ENCODE assay signal across 31 cellular contexts in genomic region chr4:30842142-30842541, GRCh38.
"Had no signal": no experiment of that assay in that cellular context is flagged by ENCODE, and none has a peak within 500 bp of the region (broad histone marks: within the 10 kb centered on the region; RNA-seq: fewer than 3 reads in every experiment).

No MANE protein-coding gene starts in this region.

- H3K36me3 Mint-ChIP-seq: naive thymus-derived CD8-positive, alpha-beta T cell; stimulated activated memory B cell treated with anti-CD40 and anti-IgM and Interleukin-4, amounts not matched to agents 10 μg/mL and 1 μg/mL and 100 μg/mL, for 72 hours had no signal

- H3K9me3 ChIP-seq: neutrophil, pancreas, prostate gland, spleen, suprapubic skin, testis, tibial artery, transverse colon, upper lobe of right lung, uterus had no signal

- H3K27me3 ChIP-seq: neutrophil, spleen, suprapubic skin, testis, tibial artery, transverse colon, upper lobe of right lung, uterus had no signal

- H3K4me3 ChIP-seq: pancreas, prostate gland, skin epidermis, smooth muscle cell, spleen, suprapubic skin, testis, tibial artery, transverse colon, upper lobe of right lung, uterus had no signal

- ATAC-seq: naive thymus-derived CD8-positive, alpha-beta T cell; natural killer cell treated with Interleukin-12 subunit alpha and Interleukin-12 subunit beta and Interleukin-15 and Interleukin-18, amount 100 ng/mL, for 72 hours; pancreas; right cardiac atrium; sciatic nerve; stimulated activated memory B cell treated with anti-CD40 and anti-IgM and Interleukin-4, amounts not matched to agents 10 μg/mL and 1 μg/mL and 100 μg/mL, for 72 hours; stimulated activated naive CD8-positive, alpha-beta T cell treated with anti-CD3 and anti-CD28 coated beads, Interleukin-15, amount 100 ng/mL, for 72 hours; stimulated activated naive CD8-positive, alpha-beta T cell treated with anti-CD3 and anti-CD28 coated beads, Interleukin-15, Interleukin-2, amounts not matched to agents 100 U/mL and 50 U/mL, for 24 hours; upper lobe of right lung had no signal

- DNase-seq: naive thymus-derived CD8-positive, alpha-beta T cell; nephron progenitor cell; nucleus accumbens; pancreas; retina; right cardiac atrium; spleen; stimulated activated CD4-positive, alpha-beta T cell treated with anti-CD3 and anti-CD28 coated beads, Interleukin-12 subunit alpha, Interleukin-12 subunit beta, amount 100 ng/mL, for 4 hours; stimulated activated CD4-positive, alpha-beta T cell treated with anti-CD3 and anti-CD28 coated beads, Interleukin-1b, Interleukin-23, amount 100 ng/mL, for 48 hours; stimulated activated CD4-positive, alpha-beta T cell treated with anti-CD3 and anti-CD28 coated beads, Interleukin-4, amount 100 ng/mL, for 1 hour; stimulated activated CD4-positive, alpha-beta T cell treated with anti-CD3 and anti-CD28 coated beads, Interleukin-4, amount 100 ng/mL, for 4 hours; stimulated activated CD8-positive, alpha-beta memory T cell treated with anti-CD3 and anti-CD28 coated beads, Interleukin-4, amount 100 ng/mL, for 48 hours; stimulated activated naive CD4-positive, alpha-beta T cell; stimulated activated naive CD8-positive, alpha-beta T cell treated with anti-CD3 and anti-CD28 coated beads, Interleukin-15, amount 100 ng/mL, for 72 hours; stimulated activated naive CD8-positive, alpha-beta T cell treated with anti-CD3 and anti-CD28 coated beads, Interleukin-15, Interleukin-2, amounts not matched to agents 100 U/mL and 50 U/mL, for 24 hours; substantia nigra; testis; tibial artery; transverse colon; upper lobe of right lung; uterus had no signal

- H3K4me3 Mint-ChIP-seq: naive thymus-derived CD8-positive, alpha-beta T cell; natural killer cell treated with Interleukin-12 subunit alpha and Interleukin-12 subunit beta and Interleukin-15 and Interleukin-18, amount 100 ng/mL, for 72 hours; nephron progenitor cell; neural crest cell; stimulated activated memory B cell treated with anti-CD40 and anti-IgM and Interleukin-4, amounts not matched to agents 10 μg/mL and 1 μg/mL and 100 μg/mL, for 72 hours; stimulated activated naive CD8-positive, alpha-beta T cell treated with anti-CD3 and anti-CD28 coated beads, Interleukin-15, amount 100 ng/mL, for 72 hours; type B pancreatic cell had no signal

- H3K4me1 Mint-ChIP-seq: naive thymus-derived CD8-positive, alpha-beta T cell; stimulated activated memory B cell treated with anti-CD40 and anti-IgM and Interleukin-4, amounts not matched to agents 10 μg/mL and 1 μg/mL and 100 μg/mL, for 72 hours; stimulated activated naive CD8-positive, alpha-beta T cell treated with anti-CD3 and anti-CD28 coated beads, Interleukin-15, amount 100 ng/mL, for 72 hours had no signal

- H3K27me3 Mint-ChIP-seq: naive thymus-derived CD8-positive, alpha-beta T cell; natural killer cell treated with Interleukin-12 subunit alpha and Interleukin-12 subunit beta and Interleukin-15 and Interleukin-18, amount 100 ng/mL, for 72 hours; stimulated activated memory B cell treated with anti-CD40 and anti-IgM and Interleukin-4, amounts not matched to agents 10 μg/mL and 1 μg/mL and 100 μg/mL, for 72 hours; stimulated activated naive CD8-positive, alpha-beta T cell treated with anti-CD3 and anti-CD28 coated beads, Interleukin-15, amount 100 ng/mL, for 72 hours; type B pancreatic cell had no signal

- H3K4me2 ChIP-seq: smooth muscle cell had no signal

- FAIRE-seq: pancreas had no signal

- H3K36me3 ChIP-seq: neutrophil, pancreas, prostate gland, spleen, suprapubic skin, tibial artery, transverse colon, upper lobe of right lung, uterus had no signal

- H3K9me3 Mint-ChIP-seq: nephron progenitor cell; neural crest cell; stimulated activated memory B cell treated with anti-CD40 and anti-IgM and Interleukin-4, amounts not matched to agents 10 μg/mL and 1 μg/mL and 100 μg/mL, for 72 hours; type B pancreatic cell had no signal

- H3K27ac ChIP-seq: neutrophil, pancreas, prostate gland, skin epidermis, spleen, suprapubic skin, testis, transverse colon, upper lobe of right lung, uterus had no signal

- H3K27ac Mint-ChIP-seq: naive thymus-derived CD8-positive, alpha-beta T cell; natural killer cell treated with Interleukin-12 subunit alpha and Interleukin-12 subunit beta and Interleukin-15 and Interleukin-18, amount 100 ng/mL, for 72 hours; nephron progenitor cell; stimulated activated memory B cell treated with anti-CD40 and anti-IgM and Interleukin-4, amounts not matched to agents 10 μg/mL and 1 μg/mL and 100 μg/mL, for 72 hours; type B pancreatic cell had no signal

- H3K4me1 ChIP-seq: pancreas, prostate gland, spleen, testis, upper lobe of right lung, uterus had no signal
